8 cellular contexts compared by ENCODE assay signal in the genomic region with DNA sequence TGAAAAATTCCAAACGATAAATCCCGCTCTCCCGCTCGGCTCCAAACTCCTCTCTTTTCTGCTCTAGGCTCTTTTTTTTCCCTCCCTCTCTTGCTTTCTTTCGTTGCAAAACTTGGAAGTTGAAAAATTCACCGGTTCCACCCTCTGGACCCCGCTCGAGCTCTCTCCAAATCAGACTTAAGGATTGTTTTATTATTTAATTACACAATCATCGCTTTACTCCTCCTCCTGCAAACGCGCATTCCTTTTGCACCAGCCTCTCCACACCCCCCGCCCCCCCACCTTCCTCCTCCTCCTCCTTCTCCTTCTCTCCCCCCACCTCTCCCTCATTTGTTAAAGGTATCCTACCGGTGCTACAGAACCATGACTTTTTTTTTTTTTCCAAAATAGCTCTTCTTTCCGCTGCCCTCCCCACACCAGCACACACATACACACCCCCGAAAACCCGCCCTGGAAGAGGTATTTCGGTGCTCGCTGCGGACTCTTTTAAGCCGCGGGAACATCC. TPM values are rescaled to one million over a fixed set of nuclear protein-coding genes. Genes with fewer than 3 reads are reported as not detected.
DNase-seq lines count a peak whose midpoint lies in the region; ATAC-seq and TF ChIP-seq lines count a peak whose summit lies in the region.

No MANE protein-coding gene starts in this region.

- H3K4me3 ChIP-seq in AG10803 (ENCODE audit: low read length), result peak overlapping the region; percentile 41

- TF ChIP-seq CTCF in AG10803 (conservative IDR thresholded peaks at IDR 0.05; ENCODE audit: low read length) (no peak), GM20000 (IDR thresholded peaks at IDR 0.05; ENCODE audit: extremely low read depth, missing control alignments) (no peak)

- ATAC-seq in left cardiac atrium (peak; percentile 60 to 70), HG03045 (IDR thresholded peaks at IDR 0.05; ENCODE audit: unreplicated experiment) (no peak)

- peak; percentile 32 for DNase-seq in AG10803 (ENCODE audit: low read depth)
- DNase-seq in GM20000 (ENCODE audit: low spot score), result peak; percentile 50
- peak; percentile 59 for DNase-seq in NCI-H345 treated with DMSO at 0.1 percent for 48 hours (lab: John Stamatoyannopoulos, UW; ENCODE audit: unreplicated experiment)
- DNase-seq in left cardiac atrium, result peak; percentile 79
- peak; percentile 67 for DNase-seq in pons (ENCODE audit: low spot score)
- DNase-seq in germinal center (ENCODE audit: low spot score), result no peak

- intact Hi-C loops in left cardiac atrium (cut with DNase I), result loop anchor here (5.0 kb wide), 3 partner anchors 33 to 217 kb away; no protein-coding TSS in a partner anchor

- H3K27ac ChIP-seq in angular gyrus (ENCODE audit: low read depth, low read length), result peak overlapping the region; percentile 84

RNA-seq across cellular contexts. Expression of gene NFIB, which starts 0.5 kb away (rescaled TPM):
- total RNA-seq in left cardiac atrium, result 100 to 1,000 TPM; 110 to 118 TPM
